ENCODE assay signal across 20 cellular contexts in the genomic region with DNA sequence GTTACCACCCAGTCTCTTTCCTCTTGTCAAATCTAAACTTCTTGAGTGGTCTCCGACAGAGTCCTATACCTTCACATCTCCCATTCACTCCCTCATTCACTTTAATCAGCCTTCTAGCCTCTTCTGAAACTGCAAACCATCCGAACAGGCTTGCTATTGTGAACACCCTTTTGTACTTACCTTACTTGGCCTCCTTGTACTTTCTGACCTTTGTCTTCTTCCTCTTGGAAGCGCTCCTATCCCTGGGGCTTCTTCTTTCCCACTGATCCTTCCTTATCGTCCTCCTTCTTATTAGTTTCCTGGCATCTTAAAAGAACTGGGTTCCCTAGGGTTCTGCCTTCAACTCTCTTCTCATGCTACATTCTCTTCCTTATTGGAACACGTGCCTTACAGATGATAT.
"Had no signal": no experiment of that assay in that cellular context is flagged by ENCODE, and none has a peak within 500 bp of the region (broad histone marks: within the 10 kb centered on the region; RNA-seq: fewer than 3 reads in every experiment).

No MANE protein-coding gene starts in this region.

- H3K9me3 ChIP-seq: SJSA1, stomach, suprapubic skin, tibial nerve had no signal

- H3K4me3 Mint-ChIP-seq: activated CD4-positive, alpha-beta T cell treated with anti-CD3 and anti-CD28 coated beads for 36 hours; activated naive CD4-positive, alpha-beta T cell treated with anti-CD3 and anti-CD28 coated beads for 36 hours; activated T-helper 17 cell treated with anti-CD3 and anti-CD28 coated beads, Interleukin-2, amount 50 U/mL, for 72 hours; naive B cell; neural progenitor cell had no signal

- H3K36me3 Mint-ChIP-seq: naive B cell, neural progenitor cell had no signal

- H3K4me3 ChIP-seq: neural progenitor cell, SJSA1, stomach, suprapubic skin, tibial nerve had no signal

- H3K27me3 ChIP-seq: neural progenitor cell, SJSA1, stomach, suprapubic skin, tibial nerve had no signal

- ATAC-seq: activated CD4-positive, alpha-beta T cell treated with anti-CD3 and anti-CD28 coated beads for 36 hours; activated T-helper 17 cell treated with anti-CD3 and anti-CD28 coated beads, Interleukin-2, amount 50 U/mL, for 72 hours had no signal

- H3K27ac Mint-ChIP-seq: activated CD4-positive, alpha-beta T cell treated with anti-CD3 and anti-CD28 coated beads for 36 hours; activated naive CD4-positive, alpha-beta T cell treated with anti-CD3 and anti-CD28 coated beads for 36 hours; activated T-helper 17 cell treated with anti-CD3 and anti-CD28 coated beads, Interleukin-2, amount 50 U/mL, for 72 hours; naive B cell; neural progenitor cell; progenitor cell of endocrine pancreas had no signal

- H3K27ac ChIP-seq: neural progenitor cell, SJSA1, stomach, suprapubic skin, tibial nerve had no signal

- H3K4me1 ChIP-seq: suprapubic skin had no signal

- H3K36me3 ChIP-seq: neural progenitor cell, SJSA1, stomach, suprapubic skin, tibial nerve had no signal

- H2AFZ ChIP-seq: neural progenitor cell had no signal

- H3K9ac ChIP-seq: neural progenitor cell had no signal

- DNase-seq: activated CD4-positive, alpha-beta T cell treated with anti-CD3 and anti-CD28 coated beads for 36 hours; activated CD4-positive, alpha-beta T cell treated with anti-CD3 and anti-CD28 coated beads, Interleukin-2, amount 50 U/mL, for 4 hours; activated naive CD4-positive, alpha-beta T cell treated with anti-CD3 and anti-CD28 coated beads for 36 hours; activated T-cell treated with anti-CD3 and anti-CD28 coated beads for 4 hours; central memory CD4-positive, alpha-beta T cell; effector CD8-positive, alpha-beta T cell; hypothalamus; mesendoderm; naive B cell; retina; stimulated activated CD4-positive, alpha-beta T cell treated with anti-CD3 and anti-CD28 coated beads, Interleukin-4, amount 100 ng/mL, for 24 hours; stomach; T-helper 1 cell; T-helper 9 cell had no signal

- H3K4me2 ChIP-seq: neural progenitor cell had no signal

- H3K27me3 Mint-ChIP-seq: activated CD4-positive, alpha-beta T cell treated with anti-CD3 and anti-CD28 coated beads for 36 hours; activated T-helper 17 cell treated with anti-CD3 and anti-CD28 coated beads, Interleukin-2, amount 50 U/mL, for 72 hours; naive B cell; progenitor cell of endocrine pancreas had no signal

- H3K9me3 Mint-ChIP-seq: activated naive CD4-positive, alpha-beta T cell treated with anti-CD3 and anti-CD28 coated beads for 36 hours; activated T-helper 17 cell treated with anti-CD3 and anti-CD28 coated beads, Interleukin-2, amount 50 U/mL, for 72 hours; naive B cell had no signal
